ENCODE assay signal across 15 cellular contexts in genomic region chr15:90817117-90818057, GRCh38. TPM values are rescaled to one million over a fixed set of nuclear protein-coding genes. Genes with fewer than 3 reads are reported as not detected.
A peak's percentile ranks its signal among the peaks of the same experiment; 100 is the strongest.
DNase-seq lines count a peak whose midpoint lies in the region; ATAC-seq and TF ChIP-seq lines count a peak whose summit lies in the region.
"Had no signal": no experiment of that assay in that cellular context is flagged by ENCODE, and none has a peak within 500 bp of the region (broad histone marks: within the 10 kb centered on the region; RNA-seq: fewer than 3 reads in every experiment).

No MANE protein-coding gene starts in this region.

- H3K36me3 ChIP-seq in SJCRH30 (peaks cover 16% of the 10 kb centered on the region), stomach (no peaks in the 10 kb centered on the region)
- H3K36me3 ChIP-seq: adrenal gland, pancreas had no signal

- peak overlapping the region; percentile 6 for H3K27ac Mint-ChIP-seq in activated naive CD8-positive, alpha-beta T cell
- H3K27ac Mint-ChIP-seq in activated naive CD8-positive, alpha-beta T cell treated with anti-CD3 and anti-CD28 coated beads, Interleukin-2, amount 50 U/mL, for 24 hours, result no peak overlapping the region
- peak overlapping the region; percentile 56 to 88 for H3K27ac Mint-ChIP-seq in effector memory CD8-positive, alpha-beta T cell
- H3K27ac Mint-ChIP-seq: mesothelial cell of epicardium had no signal

- H3K9me3 Mint-ChIP-seq in activated naive CD8-positive, alpha-beta T cell (ENCODE audit: low read depth), result no peaks in the 10 kb centered on the region
- H3K9me3 Mint-ChIP-seq in activated naive CD8-positive, alpha-beta T cell treated with anti-CD3 and anti-CD28 coated beads, Interleukin-2, amount 50 U/mL, for 24 hours, result no peaks in the 10 kb centered on the region
- H3K9me3 Mint-ChIP-seq in effector memory CD8-positive, alpha-beta T cell, result no peaks in the 10 kb centered on the region
- H3K9me3 Mint-ChIP-seq: mesothelial cell of epicardium had no signal

- no peak for TF ChIP-seq POLR2A in stomach (IDR thresholded peaks at IDR 0.05)

- no peak overlapping the region for H3K4me3 ChIP-seq in SJCRH30
- H3K4me3 ChIP-seq in stomach, result no peak overlapping the region
- H3K4me3 ChIP-seq: adrenal gland, pancreas had no signal

- no peak for DNase-seq in activated naive CD8-positive, alpha-beta T cell treated with anti-CD3 and anti-CD28 coated beads, Interleukin-2, amount 50 U/mL, for 24 hours
- DNase-seq in SJCRH30 (no peak), stomach (peak; percentile 16), Kasumi-1 (lab: John Stamatoyannopoulos, UW) (no peak), HT-29 (ENCODE audit: low spot score) (no peak)
- DNase-seq in effector memory CD8-positive, alpha-beta T cell, result no peak
- DNase-seq: DMS79; kidney; NCI-H1048; stimulated activated naive CD4-positive, alpha-beta T cell had no signal

- ATAC-seq in activated naive CD8-positive, alpha-beta T cell treated with anti-CD3 and anti-CD28 coated beads, Interleukin-2, amount 50 U/mL, for 24 hours, result no peak
- no peak for ATAC-seq in effector memory CD8-positive, alpha-beta T cell (replicated peaks)
- ATAC-seq in GM21576 (IDR thresholded peaks at IDR 0.05; ENCODE audit: unreplicated experiment), result no peak

- H3K36me3 Mint-ChIP-seq in activated naive CD8-positive, alpha-beta T cell, result no peaks in the 10 kb centered on the region
- H3K36me3 Mint-ChIP-seq in activated naive CD8-positive, alpha-beta T cell treated with anti-CD3 and anti-CD28 coated beads, Interleukin-2, amount 50 U/mL, for 24 hours (ENCODE audit: low read depth), result peaks cover 23% of the 10 kb centered on the region
- peaks cover 7% of the 10 kb centered on the region for H3K36me3 Mint-ChIP-seq in effector memory CD8-positive, alpha-beta T cell (ENCODE audit: insufficient read depth)
- H3K36me3 Mint-ChIP-seq: mesothelial cell of epicardium had no signal

- intact Hi-C loops in stomach (cut with DNase I; ENCODE audit: low total_unique reads), result no loop called here

- H3K4me3 Mint-ChIP-seq in activated naive CD8-positive, alpha-beta T cell, result no peak overlapping the region
- no peak overlapping the region for H3K4me3 Mint-ChIP-seq in activated naive CD8-positive, alpha-beta T cell treated with anti-CD3 and anti-CD28 coated beads, Interleukin-2, amount 50 U/mL, for 24 hours
- peak overlapping the region in 1 of 2 donors; percentile 58 for H3K4me3 Mint-ChIP-seq in effector memory CD8-positive, alpha-beta T cell
- H3K4me3 Mint-ChIP-seq: mesothelial cell of epicardium had no signal

- H3K27ac ChIP-seq in SJCRH30 (peak overlapping the region; percentile 32), stomach (no peak overlapping the region)
- H3K27ac ChIP-seq: adrenal gland had no signal

- H3K27me3 Mint-ChIP-seq in activated naive CD8-positive, alpha-beta T cell, result no peaks in the 10 kb centered on the region
- no peaks in the 10 kb centered on the region for H3K27me3 Mint-ChIP-seq in activated naive CD8-positive, alpha-beta T cell treated with anti-CD3 and anti-CD28 coated beads, Interleukin-2, amount 50 U/mL, for 24 hours
- no peaks in the 10 kb centered on the region for H3K27me3 Mint-ChIP-seq in effector memory CD8-positive, alpha-beta T cell

- 86 to 89% (median 88%) methylated on average over 9 to 14 of the region's 14 CpGs for WGBS in stomach, 5 donors

- no peak for TF ChIP-seq CTCF in stomach (IDR thresholded peaks at IDR 0.05)

- H3K9me3 ChIP-seq in SJCRH30 (replicated peaks) (no peaks in the 10 kb centered on the region), stomach (no peaks in the 10 kb centered on the region)
- H3K9me3 ChIP-seq: adrenal gland, pancreas had no signal

- H3K4me1 Mint-ChIP-seq in activated naive CD8-positive, alpha-beta T cell (ENCODE audit: low read depth), result peaks cover 35% of the 10 kb centered on the region
- H3K4me1 Mint-ChIP-seq in activated naive CD8-positive, alpha-beta T cell treated with anti-CD3 and anti-CD28 coated beads, Interleukin-2, amount 50 U/mL, for 24 hours, result peaks cover 54% of the 10 kb centered on the region
- H3K4me1 Mint-ChIP-seq in effector memory CD8-positive, alpha-beta T cell (ENCODE audit: low read depth in 2 of 2), result peaks cover 10 to 37% of the 10 kb centered on the region in 2 donors

- no peak for TF ChIP-seq EP300 in stomach (IDR thresholded peaks at IDR 0.05)

- H3K4me1 ChIP-seq in SJCRH30 (peaks cover 26% of the 10 kb centered on the region), stomach (peaks cover 10 to 38% (median 27%) of the 10 kb centered on the region in 4 donors)
- H3K4me1 ChIP-seq: adrenal gland had no signal

- H3K27me3 ChIP-seq in SJCRH30 (no peaks in the 10 kb centered on the region), stomach (no peaks in the 10 kb centered on the region)
- H3K27me3 ChIP-seq: adrenal gland, pancreas had no signal

RNA-seq across cellular contexts. Expression of gene FURIN, which starts 51.0 kb away (rescaled TPM):
- total RNA-seq in SJCRH30 (2014; rRNA removed; shearing (Covaris generic)), result 12.0 and 12.6 TPM in 2 replicates
- 10 to 100 TPM; 32.7 to 81.1 (median 56.4) TPM for total RNA-seq in stomach
- 10 to 100 TPM; 13.7 to 26.3 (median 21.0) TPM for polyA plus RNA-seq in stomach
- 54.5 and 63.4 TPM in 2 replicates for total RNA-seq in HT-29 (2014; rRNA removed; shearing (Covaris generic))
